In genomic region chr3:9749333-9749662, GRCh38 we compare ENCODE assay signal across 8 cellular contexts. TPM values are rescaled to one million over a fixed set of nuclear protein-coding genes. Genes with fewer than 3 reads are reported as not detected.
DNase-seq lines count a peak whose midpoint lies in the region; ATAC-seq and TF ChIP-seq lines count a peak whose summit lies in the region.

No MANE protein-coding gene starts in this region.

- H3K4me3 ChIP-seq in fibroblast of the aortic adventitia (ENCODE audit: low read depth, low read length), result peak overlapping the region; percentile 65

- peak overlapping the region; percentile 95 to 96 (median 95) for H3K4me3 Mint-ChIP-seq in T-cell

- H3K27me3 Mint-ChIP-seq in T-cell, result no peaks in the 10 kb centered on the region

- POLR2A ChIA-PET in T-cell (lab: Charles Lee), result interaction anchor here in 1 of 2 donors (1.0 kb wide), 1 partner anchor 44 kb away, joined by 4 read pairs; the partner anchor contains the start of gene ARPC4

- H3K4me1 Mint-ChIP-seq in T-cell, result peaks cover 40 to 43% (median 41%) of the 10 kb centered on the region in 3 donors

- H3K27ac Mint-ChIP-seq in T-cell, result peak overlapping the region; percentile 96 to 97

- no peak for DNase-seq in T-cell
- DNase-seq in fibroblast of the aortic adventitia (ENCODE audit: low read depth), result no peak
- peak; percentile 22 for DNase-seq in renal cortical epithelial cell (ENCODE audit: low read depth)
- DNase-seq in effector CD4-positive, alpha-beta T cell, result no peak
- DNase-seq in stimulated activated CD4-positive, alpha-beta T cell treated with anti-CD3 and anti-CD28 coated beads, Interleukin-2, amount 100 ng/mL, for 48 hours, result no peak

- ATAC-seq in GM18508 (IDR thresholded peaks at IDR 0.05; ENCODE audit: insufficient read depth, unreplicated experiment) (peak; percentile 3), T-cell (replicated peaks in 1 of 4) (peak in 1 of 4 experiments; percentile 33), HG03460 (IDR thresholded peaks at IDR 0.05; ENCODE audit: unreplicated experiment) (no peak), GM18868 (IDR thresholded peaks at IDR 0.05; ENCODE audit: unreplicated experiment) (no peak)

- no peaks in the 10 kb centered on the region for H3K9me3 Mint-ChIP-seq in T-cell

- H3K36me3 Mint-ChIP-seq in T-cell, result peaks cover 31% of the 10 kb centered on the region

- TF ChIP-seq CTCF in fibroblast of the aortic adventitia (IDR thresholded peaks at IDR 0.05; ENCODE audit: insufficient read depth, low read length), result no peak

- CTCF ChIA-PET in T-cell (lab: Charles Lee), result interaction anchor here (0.7 to 1.4 kb wide), 2 partner anchors 16 to 22 kb away, joined by 3 to 5 read pairs; no protein-coding TSS in a partner anchor

RNA-seq across cellular contexts. Expression of gene OGG1, which starts 0.5 kb away (rescaled TPM):
- total RNA-seq in T-cell (10 to 100 TPM; 18.3 to 41.3 (median 38.1) TPM), fibroblast of the aortic adventitia (ENCODE audit: low replicate concordance) (32.1 and 55.0 TPM in 2 replicates), renal cortical epithelial cell (6.1 and 11.9 TPM in 2 replicates)

RNA-seq across cellular contexts. Expression of gene BRPF1, which starts 17.8 kb away (rescaled TPM):
- total RNA-seq in T-cell, result 10 to 100 TPM; 28.6 to 46.3 (median 39.0) TPM
- 7.8 and 13.9 TPM in 2 replicates for total RNA-seq in fibroblast of the aortic adventitia (ENCODE audit: low replicate concordance)
- 15.5 and 23.6 TPM in 2 replicates for total RNA-seq in renal cortical epithelial cell

RNA-seq across cellular contexts. Expression of gene CAMK1, which starts 20.4 kb away (rescaled TPM):
- total RNA-seq in T-cell (1 to 10 TPM; 1.1 to 1.7 (median 1.3) TPM), fibroblast of the aortic adventitia (ENCODE audit: low replicate concordance) (24.5 and 41.5 TPM in 2 replicates), renal cortical epithelial cell (28.7 and 38.7 TPM in 2 replicates)

RNA-seq across cellular contexts. Expression of gene TADA3, which starts 43.0 kb away (rescaled TPM):
- 10 to 100 TPM; 29.1 to 46.5 (median 41.1) TPM for total RNA-seq in T-cell
- total RNA-seq in fibroblast of the aortic adventitia (ENCODE audit: low replicate concordance), result 73.8 and 74.2 TPM in 2 replicates
- total RNA-seq in renal cortical epithelial cell, result 55.2 and 57.5 TPM in 2 replicates

RNA-seq across cellular contexts. Expression of gene ARPC4, which starts 43.6 kb away (rescaled TPM):
- total RNA-seq in T-cell, result 100 to 1,000 TPM; 144 to 160 (median 147) TPM
- total RNA-seq in fibroblast of the aortic adventitia (ENCODE audit: low replicate concordance), result 78.4 and 198 TPM in 2 replicates
- 212 and 474 TPM in 2 replicates for total RNA-seq in renal cortical epithelial cell
